10 cellular contexts compared by ENCODE assay signal in the genomic region with DNA sequence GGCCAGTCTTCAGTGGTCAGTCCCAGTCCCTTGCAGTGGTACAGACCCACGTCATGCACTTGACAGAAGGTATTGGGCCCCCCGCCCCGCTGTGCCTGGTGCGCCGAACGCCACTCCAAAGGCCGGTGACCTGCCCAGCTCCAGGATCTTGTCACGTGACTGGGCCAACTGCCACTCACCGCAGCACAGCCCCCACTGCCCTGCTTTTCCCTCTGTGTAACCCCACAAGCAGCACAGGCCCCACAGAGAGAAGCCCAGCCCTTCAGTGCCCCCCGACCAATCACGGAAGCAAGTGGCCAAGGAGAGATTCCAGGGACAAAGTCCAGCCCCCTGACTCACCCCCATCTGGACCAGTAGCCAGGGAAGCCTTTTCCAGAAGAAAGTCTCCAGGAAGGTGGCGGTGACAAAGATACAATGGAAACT. TPM values are rescaled to one million over a fixed set of nuclear protein-coding genes. Genes with fewer than 3 reads are reported as not detected.
A peak's percentile ranks its signal among the peaks of the same experiment; 100 is the strongest.
DNase-seq lines count a peak whose midpoint lies in the region; ATAC-seq, FAIRE-seq and TF ChIP-seq lines count a peak whose summit lies in the region.
"Had no signal": no experiment of that assay in that cellular context is flagged by ENCODE, and none has a peak within 500 bp of the region (broad histone marks: within the 10 kb centered on the region; RNA-seq: fewer than 3 reads in every experiment).

No MANE protein-coding gene starts in this region.

- H3K9me3 Mint-ChIP-seq in activated naive CD4-positive, alpha-beta T cell treated with anti-CD3 and anti-CD28 coated beads, Interleukin-2, amount 50 U/mL, for 72 hours = no peaks in the 10 kb centered on the region

- H3K9me3 ChIP-seq in A549 (no peaks in the 10 kb centered on the region), lower lobe of right lung (no peaks in the 10 kb centered on the region), BE2C (no peaks in the 10 kb centered on the region)

- peaks cover 5% of the 10 kb centered on the region for H3K27me3 ChIP-seq in lower lobe of right lung (ENCODE audit: low read depth)
- H3K27me3 ChIP-seq in BE2C = no peaks in the 10 kb centered on the region

- TF ChIP-seq EP300 in A549 (IDR thresholded peaks at IDR 0.05) = no peak

- DNase-seq in A549 (ENCODE audit: low read depth in 1 of 2, low spot score in 1 of 2) (no peak), HT1080 (ENCODE audit: low read depth) (peak; percentile 50), lower lobe of right lung (no peak), GM19240 (ENCODE audit: insufficient read length, low spot score) (no peak), BE2C (no peak), omental fat pad (ENCODE audit: low spot score) (no peak)
- peak in 1 of 2 donors; percentile 72 for DNase-seq in activated naive CD4-positive, alpha-beta T cell treated with anti-CD3 and anti-CD28 coated beads, Interleukin-2, amount 50 U/mL, for 72 hours (ENCODE audit: low spot score in 2 of 2)

- H3K36me3 ChIP-seq in lower lobe of right lung = no peaks in the 10 kb centered on the region
- H3K36me3 ChIP-seq in BE2C = no peaks in the 10 kb centered on the region

- H3K27ac ChIP-seq in A549 (peak overlapping the region in 1 of 2 experiments; percentile 67; a peak in 3 of 6 replicates), lower lobe of right lung (peak overlapping the region; percentile 84)

- FAIRE-seq in A549 (lab: Jason Lieb, UNC) = no peak

- H3K27ac Mint-ChIP-seq in activated naive CD4-positive, alpha-beta T cell treated with anti-CD3 and anti-CD28 coated beads, Interleukin-2, amount 50 U/mL, for 72 hours = peak overlapping the region; percentile 98

- peaks cover 15% of the 10 kb centered on the region for H3K4me1 ChIP-seq in A549
- peaks cover 71% of the 10 kb centered on the region for H3K4me1 ChIP-seq in lower lobe of right lung
- H3K4me1 ChIP-seq in BE2C = peaks cover 7% of the 10 kb centered on the region

- TF ChIP-seq CTCF in A549 (IDR thresholded peaks at IDR 0.05) (no peak), lower lobe of right lung (IDR thresholded peaks at IDR 0.05) (no peak), BE2C (IDR thresholded peaks at IDR 0.05; ENCODE audit: low read depth, low read length) (no peak), omental fat pad (IDR thresholded peaks at IDR 0.05) (no peak)

- ATAC-seq in A549 = peak; percentile 21 to 55; a peak in 4 of 6 replicates
- peak in 1 of 2 donors; percentile 1 for ATAC-seq in activated naive CD4-positive, alpha-beta T cell treated with anti-CD3 and anti-CD28 coated beads, Interleukin-2, amount 50 U/mL, for 72 hours
- peak; percentile 33 to 52 for ATAC-seq in lower lobe of right lung
- no peak for ATAC-seq in omental fat pad (ENCODE audit: low FRiP score)
- no peak for ATAC-seq in HG02588 (IDR thresholded peaks at IDR 0.05; ENCODE audit: unreplicated experiment)

- TF ChIP-seq POLR2A in A549 (IDR thresholded peaks at IDR 0.05; ENCODE audit: low read length) = no peak

- H3K4me2 ChIP-seq in A549 = peak overlapping the region; percentile 46; the same call in 2 of the 3 replicates

- TF ChIP-seq RAD21 in A549 (conservative IDR thresholded peaks at IDR 0.05 in 1 of 2, IDR thresholded peaks at IDR 0.05 in 1 of 2) = no peak

- H3K4me3 ChIP-seq in A549 (no peak overlapping the region), lower lobe of right lung (peak overlapping the region; percentile 46), BE2C (ENCODE audit: low read depth, low read length) (no peak overlapping the region)

- intact Hi-C loops in lower lobe of right lung (cut with DNase I) = no loop called here

- POLR2A ChIA-PET in A549 (lab: Yijun Ruan, JAX) = no interaction called here

- H3K36me3 Mint-ChIP-seq in activated naive CD4-positive, alpha-beta T cell treated with anti-CD3 and anti-CD28 coated beads, Interleukin-2, amount 50 U/mL, for 72 hours = peaks cover 18 to 29% of the 10 kb centered on the region in 2 donors
- H3K36me3 Mint-ChIP-seq: brain had no signal

- 77% methylated on average over 12 of the region's 12 CpGs for WGBS in A549 (ENCODE audit: missing lambda C conversion rate)

- CTCF ChIA-PET in A549 (lab: Yijun Ruan, JAX) = interaction anchor here (1.3 to 3.7 kb wide), 4 partner anchors 10 to 76 kb away, joined by 3 to 24 read pairs (median 7); no protein-coding TSS in a partner anchor

TF ChIP-seq in A549, 52 proteins besides CTCF, POLR2A, EP300 and RAD21:
- TF ChIP-seq CBX2 (IDR thresholded peaks at IDR 0.05; ENCODE audit: borderline replicate concordance, low read depth) (no peak), NR3C1 (IDR thresholded peaks at IDR 0.05) (no peak), FOSL2 (IDR thresholded peaks at IDR 0.05) (no peak), FOSL2 (CRISPR knock-in tag; IDR thresholded peaks at IDR 0.05) (peak; percentile 33; the same call in 1 of the 2 replicates)
- TF ChIP-seq, protein P1, sequence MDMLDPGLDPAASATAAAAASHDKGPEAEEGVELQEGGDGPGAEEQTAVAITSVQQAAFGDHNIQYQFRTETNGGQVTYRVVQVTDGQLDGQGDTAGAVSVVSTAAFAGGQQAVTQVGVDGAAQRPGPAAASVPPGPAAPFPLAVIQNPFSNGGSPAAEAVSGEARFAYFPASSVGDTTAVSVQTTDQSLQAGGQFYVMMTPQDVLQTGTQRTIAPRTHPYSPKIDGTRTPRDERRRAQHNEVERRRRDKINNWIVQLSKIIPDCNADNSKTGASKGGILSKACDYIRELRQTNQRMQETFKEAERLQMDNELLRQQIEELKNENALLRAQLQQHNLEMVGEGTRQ (IDR thresholded peaks at IDR 0.05) = no peak

RNA-seq across cellular contexts. Expression of a gene that starts 0.5 kb away (rescaled TPM):
- polyA plus RNA-seq in A549 (2011; rRNA removed) = 0.19 and 0.49 TPM in 2 replicates
- 0.12 and 0.39 TPM in 2 replicates for polyA plus RNA-seq in A549 (2012; cell fraction: cytosol; rRNA removed)
- 2.3 and 3.7 TPM in 2 replicates for polyA plus RNA-seq in A549 (2012; cell fraction: nucleus; rRNA removed)
- 0.16 to 0.22 TPM (median 0.18 TPM) in 3 replicates for polyA plus RNA-seq in A549 (2017; fragmentation: RNase III; extraction: RNeasy Plus Mini Kit Qiagen cat#74134 plus additional on column Dnase treatment)
- 0.62 and 0.73 TPM in 2 replicates for polyA minus RNA-seq in A549 (2011; rRNA and poly(A)+ RNA removed)
- total RNA-seq in HT1080 (2014; rRNA removed; shearing (Covaris generic)) = 0.21 and 0.40 TPM in 2 replicates
- 0.28 and 0.37 TPM in 2 replicates for polyA plus RNA-seq in HT1080 (2015; cell fraction: cytosol; rRNA removed)
- 0.14 and 0.23 TPM in 2 replicates for polyA plus RNA-seq in HT1080 (2015; cell fraction: nucleus; rRNA removed)
- total RNA-seq in activated naive CD4-positive, alpha-beta T cell treated with anti-CD3 and anti-CD28 coated beads, Interleukin-2, amount 50 U/mL, for 72 hours = 10 to 100 TPM; 24.9 to 32.6 TPM
- 7.2 TPM for total RNA-seq in lower lobe of right lung
- not detected for polyA plus RNA-seq in BE2C (2012; ENCODE audit: insufficient read depth, insufficient read length, low read depth)
- total RNA-seq in omental fat pad = 1 to 10 TPM; 2.7 to 9.0 (median 7.6) TPM
- total RNA-seq: LHCN-M2 had no signal

RNA-seq across cellular contexts. Expression of a gene that starts 43.8 kb away (rescaled TPM):
- 19.5 and 24.2 TPM in 2 replicates for polyA plus RNA-seq in A549 (2011; rRNA removed)
- polyA plus RNA-seq in A549 (2012; cell fraction: cytosol; rRNA removed) = 42.8 and 52.7 TPM in 2 replicates
- polyA plus RNA-seq in A549 (2012; cell fraction: nucleus; rRNA removed) = 44.8 and 46.3 TPM in 2 replicates
- 25.9 to 28.0 TPM (median 26.9 TPM) in 3 replicates for polyA plus RNA-seq in A549 (2017; fragmentation: RNase III; extraction: RNeasy Plus Mini Kit Qiagen cat#74134 plus additional on column Dnase treatment)
- polyA minus RNA-seq in A549 (2011; rRNA and poly(A)+ RNA removed) = 16.6 and 20.0 TPM in 2 replicates
- total RNA-seq in HT1080 (2014; rRNA removed; shearing (Covaris generic)) = 70.9 and 87.9 TPM in 2 replicates
- polyA plus RNA-seq in HT1080 (2015; cell fraction: cytosol; rRNA removed) = 77.8 and 87.3 TPM in 2 replicates
- 53.0 and 55.8 TPM in 2 replicates for polyA plus RNA-seq in HT1080 (2015; cell fraction: nucleus; rRNA removed)
- total RNA-seq in activated naive CD4-positive, alpha-beta T cell treated with anti-CD3 and anti-CD28 coated beads, Interleukin-2, amount 50 U/mL, for 72 hours = 10 to 100 TPM; 54.2 to 61.1 TPM
- 6.9 TPM for total RNA-seq in lower lobe of right lung
- 43.2 TPM for polyA plus RNA-seq in BE2C (2012; ENCODE audit: insufficient read depth, insufficient read length, low read depth)
- 1 to 10 TPM; 5.3 to 8.0 (median 6.4) TPM for total RNA-seq in omental fat pad

Comparison
In these comparisons a context has a peak if more than half of its experiments do, and no peak if none do; other contexts are left out.
1. ATAC-seq: peak in A549 (2 of 2) and lower lobe of right lung (2 of 2); none in omental fat pad (single experiment) and HG02588 (single experiment).